In the genomic region with DNA sequence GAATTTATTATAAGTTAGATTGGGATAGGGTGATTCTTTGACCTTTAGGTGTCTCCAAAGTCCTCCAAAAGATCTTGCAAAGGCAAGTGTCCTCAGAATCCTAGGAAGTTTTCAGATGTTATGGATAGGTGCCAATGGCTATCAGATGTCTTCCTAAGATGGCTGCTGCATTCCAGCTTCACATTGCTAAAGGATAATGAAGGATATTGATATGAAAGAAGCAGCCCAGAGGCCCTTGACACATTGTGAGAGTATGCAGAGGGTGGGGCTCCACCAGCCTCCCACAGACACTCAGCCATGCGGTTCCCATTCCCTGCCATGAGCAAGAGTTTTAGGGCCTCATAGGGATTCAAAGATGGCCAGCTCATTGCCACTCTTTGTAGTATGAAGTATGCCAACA, we compare ENCODE assay signal across 21 cellular contexts. TPM values are rescaled to one million over a fixed set of nuclear protein-coding genes. Genes with fewer than 3 reads are reported as not detected.
DNase-seq lines count a peak whose midpoint lies in the region; ATAC-seq, FAIRE-seq and TF ChIP-seq lines count a peak whose summit lies in the region.
"Had no signal": no experiment of that assay in that cellular context is flagged by ENCODE, and none has a peak within 500 bp of the region (broad histone marks: within the 10 kb centered on the region; RNA-seq: fewer than 3 reads in every experiment).

No MANE protein-coding gene starts in this region.

- TF ChIP-seq CTCF in bronchial epithelial cell (IDR thresholded peaks at IDR 0.05; ENCODE audit: insufficient read depth, low read length, severe bottlenecking): no peak
- TF ChIP-seq CTCF in D721Med (IDR thresholded peaks at IDR 0.05; ENCODE audit: insufficient read depth, missing control alignments): no peak

- no peak overlapping the region for H3K4me3 ChIP-seq in bronchial epithelial cell (ENCODE audit: low read depth, low read length)
- H3K4me3 ChIP-seq: SK-N-MC had no signal

- no peaks in the 10 kb centered on the region for H3K36me3 ChIP-seq in bronchial epithelial cell (ENCODE audit: control insufficient read depth, insufficient read depth, low read length)

- no peak for ATAC-seq in HG03196 (IDR thresholded peaks at IDR 0.05; ENCODE audit: unreplicated experiment)
- ATAC-seq: Panc1, Right ventricle myocardium inferior had no signal

- no peak for FAIRE-seq in bronchial epithelial cell (lab: Jason Lieb, UNC)
- FAIRE-seq in D721Med (lab: Jason Lieb, UNC): no peak
- FAIRE-seq: GM12891 had no signal

- H3K27me3 ChIP-seq in bronchial epithelial cell (ENCODE audit: control insufficient read depth, insufficient read depth, low read length): no peaks in the 10 kb centered on the region

- peak; percentile 60 for DNase-seq in EH (ENCODE audit: low read depth)
- DNase-seq in HS-5 (ENCODE audit: low read depth): peak; percentile 67
- DNase-seq in bronchial epithelial cell (ENCODE audit: low read depth): peak; percentile 5
- DNase-seq in kidney tubule cell (ENCODE audit: low spot score): peak; percentile 55
- no peak for DNase-seq in activated naive CD4-positive, alpha-beta T cell treated with anti-CD3 and anti-CD28 coated beads, Interleukin-2, amount 50 U/mL, for 16 hours
- DNase-seq in D721Med (ENCODE audit: insufficient read length, low spot score): no peak
- no peak for DNase-seq in NCI-H1105 (lab: John Stamatoyannopoulos, UW)
- DNase-seq: Calu3; CD4-positive, alpha-beta memory T cell; GDM1; KG1; NCI-H1048; NCI-H146; NCI-H524 had no signal

RNA-seq across cellular contexts. Expression of a gene that starts 22.3 kb away (rescaled TPM):
- 0.13 TPM in 1 of 2 replicates, not detected in the other for total RNA-seq in bronchial epithelial cell
- total RNA-seq: B cell; CD4-positive, alpha-beta memory T cell; MCF 10A; Right ventricle myocardium inferior had no signal

Comparison
In these comparisons a context has a peak if more than half of its experiments do, and no peak if none do; other contexts are left out.
1. DNase-seq: peak in EH (single experiment), HS-5 (single experiment), bronchial epithelial cell (single experiment) and kidney tubule cell (single experiment); none in activated naive CD4-positive, alpha-beta T cell treated with anti-CD3 and anti-CD28 coated beads, Interleukin-2, amount 50 U/mL, for 16 hours (single experiment), D721Med (single experiment) and NCI-H1105 (single experiment).